In the genomic region with DNA sequence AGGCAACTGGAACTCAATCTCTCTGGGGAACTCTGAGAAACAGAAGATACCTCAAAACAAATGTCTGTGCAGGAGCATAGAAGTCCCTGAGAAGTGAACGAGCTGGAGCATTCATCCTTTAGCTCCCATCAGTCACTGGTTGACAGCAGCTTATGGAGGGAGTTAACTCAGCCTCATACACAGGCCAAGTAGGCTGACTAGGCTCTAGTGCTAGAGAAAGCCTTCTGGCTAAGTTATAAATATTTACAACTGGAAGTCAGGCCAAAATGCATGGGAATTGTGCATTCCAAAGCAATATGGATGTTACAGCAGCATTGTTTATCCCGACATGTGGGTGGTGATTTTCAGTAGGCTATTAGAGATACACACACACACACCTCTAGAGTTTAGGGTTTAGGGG, we compare ENCODE assay signal across 32 cellular contexts.
"Had no signal": no experiment of that assay in that cellular context is flagged by ENCODE, and none has a peak within 500 bp of the region (broad histone marks: within the 10 kb centered on the region; RNA-seq: fewer than 3 reads in every experiment).

No MANE protein-coding gene starts in this region.

- H3K4me1 Mint-ChIP-seq: activated CD4-positive, alpha-beta T cell treated with anti-CD3 and anti-CD28 coated beads, Interleukin-2, amount 10 ng/mL, durations not matched to agents 7 days and 5 days had no signal

- DNase-seq: activated CD4-positive, alpha-beta T cell treated with anti-CD3 and anti-CD28 coated beads, Interleukin-2, amount 10 ng/mL, durations not matched to agents 7 days and 5 days; activated CD4-positive, alpha-beta T cell treated with anti-CD3 and anti-CD28 coated beads, Interleukin-2, amount 50 U/mL, for 48 hours; activated CD8-positive, alpha-beta memory T cell treated with anti-CD3 and anti-CD28 coated beads, Interleukin-2, amount 50 U/mL, for 4 hours; activated CD8-positive, alpha-beta T cell treated with anti-CD3 and anti-CD28 coated beads, Interleukin-2, amount 10 ng/mL, durations not matched to agents 7 days and 5 days; activated gamma-delta T cell treated with Interleukin-2 at 50 U/mL for 16 hours; activated naive CD4-positive, alpha-beta T cell treated with anti-CD3 and anti-CD28 coated beads for 36 hours; activated T-cell treated with anti-CD3 and anti-CD28 coated beads for 4 hours; activated T-cell treated with anti-CD3 and anti-CD28 coated beads, Interleukin-2, amount 50 U/mL, for 4 hours; adrenal gland; body of pancreas; Kasumi-1; KG1; MM.1S; MV-4-11; NCI-H1092; NCI-H1436 treated with DMSO at 0.1 percent for 48 hours; NCI-H187; NCI-H2029 treated with DMSO at 0.1 percent for 48 hours; NCI-H2107; NCI-H2171; NCI-H510A treated with DMSO at 0.1 percent for 48 hours; NCI-H526 treated with DMSO at 0.1 percent for 48 hours; NCI-H774; SHP77; SJCRH30; T1000 had no signal

- H3K4me3 ChIP-seq: adrenal gland, body of pancreas, breast epithelium, SJCRH30, SK-N-MC had no signal

- H3K4me1 ChIP-seq: adrenal gland, body of pancreas, breast epithelium, SJCRH30 had no signal

- H3K27me3 Mint-ChIP-seq: activated CD4-positive, alpha-beta T cell treated with anti-CD3 and anti-CD28 coated beads, Interleukin-2, amount 10 ng/mL, durations not matched to agents 7 days and 5 days had no signal

- H3K36me3 ChIP-seq: adrenal gland, breast epithelium, SJCRH30 had no signal

- H3K36me3 Mint-ChIP-seq: activated naive CD4-positive, alpha-beta T cell treated with anti-CD3 and anti-CD28 coated beads, Interleukin-2, amount 50 U/mL, for 72 hours had no signal

- H3K27me3 ChIP-seq: adrenal gland, body of pancreas, breast epithelium, SJCRH30 had no signal

- H3K4me3 Mint-ChIP-seq: activated CD4-positive, alpha-beta T cell treated with anti-CD3 and anti-CD28 coated beads, Interleukin-2, amount 10 ng/mL, durations not matched to agents 7 days and 5 days; activated CD8-positive, alpha-beta T cell treated with anti-CD3 and anti-CD28 coated beads, Interleukin-2, amount 10 ng/mL, durations not matched to agents 7 days and 5 days; activated naive CD4-positive, alpha-beta T cell treated with anti-CD3 and anti-CD28 coated beads for 36 hours; activated T-cell treated with anti-CD3 and anti-CD28 coated beads, Interleukin-2, amount 50 U/mL, for 4 hours; activated T-helper 1 cell treated with anti-CD3 and anti-CD28 coated beads, Interleukin-12 subunit alpha, Interleukin-12 subunit beta, Interleukin-2, Interleukin-4 antibody, amounts not matched to agents 30 ng/mL and 10 ng/mL and 1 ng/mL, durations not matched to agents 14 hours and 24 hours and 36 hours had no signal

- FAIRE-seq: astrocyte had no signal

- H3K27ac ChIP-seq: adrenal gland, body of pancreas, breast epithelium, SJCRH30, SK-N-MC had no signal

- H3K9me3 Mint-ChIP-seq: activated naive CD4-positive, alpha-beta T cell treated with anti-CD3 and anti-CD28 coated beads for 36 hours; activated naive CD4-positive, alpha-beta T cell treated with anti-CD3 and anti-CD28 coated beads, Interleukin-2, amount 50 U/mL, for 72 hours; activated T-cell treated with anti-CD3 and anti-CD28 coated beads, Interleukin-2, amount 50 U/mL, for 4 hours; activated T-helper 1 cell treated with anti-CD3 and anti-CD28 coated beads, Interleukin-12 subunit alpha, Interleukin-12 subunit beta, Interleukin-2, Interleukin-4 antibody, amounts not matched to agents 30 ng/mL and 10 ng/mL and 1 ng/mL, durations not matched to agents 14 hours and 24 hours and 36 hours had no signal

- ATAC-seq: activated CD8-positive, alpha-beta T cell treated with anti-CD3 and anti-CD28 coated beads, Interleukin-2, amount 10 ng/mL, durations not matched to agents 7 days and 5 days; activated naive CD4-positive, alpha-beta T cell treated with anti-CD3 and anti-CD28 coated beads, Interleukin-2, amount 50 U/mL, for 72 hours; activated T-cell treated with anti-CD3 and anti-CD28 coated beads, Interleukin-2, amount 50 U/mL, for 4 hours; body of pancreas; Panc1 had no signal

- H3K27ac Mint-ChIP-seq: activated CD4-positive, alpha-beta T cell treated with anti-CD3 and anti-CD28 coated beads, Interleukin-2, amount 10 ng/mL, durations not matched to agents 7 days and 5 days; activated CD8-positive, alpha-beta T cell treated with anti-CD3 and anti-CD28 coated beads, Interleukin-2, amount 10 ng/mL, durations not matched to agents 7 days and 5 days; activated naive CD4-positive, alpha-beta T cell treated with anti-CD3 and anti-CD28 coated beads for 36 hours; activated naive CD4-positive, alpha-beta T cell treated with anti-CD3 and anti-CD28 coated beads, Interleukin-2, amount 50 U/mL, for 72 hours; activated T-helper 1 cell treated with anti-CD3 and anti-CD28 coated beads, Interleukin-12 subunit alpha, Interleukin-12 subunit beta, Interleukin-2, Interleukin-4 antibody, amounts not matched to agents 30 ng/mL and 10 ng/mL and 1 ng/mL, durations not matched to agents 14 hours and 24 hours and 36 hours had no signal

- H3K9me3 ChIP-seq: adrenal gland, body of pancreas, breast epithelium, SJCRH30 had no signal
